36 cellular contexts compared by ENCODE assay signal in genomic region chrX:112670964-112671363, GRCh38. TPM values are rescaled to one million over a fixed set of nuclear protein-coding genes. Genes with fewer than 3 reads are reported as not detected.
"Had no signal": no experiment of that assay in that cellular context is flagged by ENCODE, and none has a peak within 500 bp of the region (broad histone marks: within the 10 kb centered on the region; RNA-seq: fewer than 3 reads in every experiment).

No MANE protein-coding gene starts in this region.

- H3K9me3 ChIP-seq: MG63, SJCRH30 had no signal

- H3K36me3 ChIP-seq: brain microvascular endothelial cell, MG63, SJCRH30, WERI-Rb-1 had no signal

- ATAC-seq: activated T-cell treated with anti-CD3 and anti-CD28 coated beads, Interleukin-2, amount 50 U/mL, for 72 hours; activated T-helper 17 cell treated with anti-CD3 and anti-CD28 coated beads, Interleukin-2, amount 50 U/mL, for 72 hours had no signal

- H3K27ac ChIP-seq: brain microvascular endothelial cell, PC-9, SJCRH30, SK-N-MC, WERI-Rb-1 had no signal

- H3K4me2 ChIP-seq: PC-9 had no signal

- DNase-seq: activated CD4-positive, alpha-beta memory T cell treated with anti-CD3 and anti-CD28 coated beads, Interleukin-2, amount 10 ng/mL, durations not matched to agents 7 days and 5 days; activated CD4-positive, alpha-beta T cell treated with anti-CD3 and anti-CD28 coated beads for 1 hour; activated CD4-positive, alpha-beta T cell treated with anti-CD3 and anti-CD28 coated beads for 48 hours; activated CD4-positive, CD25-positive, alpha-beta regulatory T cell; activated CD8-positive, alpha-beta memory T cell treated with anti-CD3 and anti-CD28 coated beads for 24 hours; activated effector memory CD4-positive, alpha-beta T cell treated with anti-CD3 and anti-CD28 coated beads, Interleukin-2, amount 50 U/mL, for 16 hours; activated naive CD4-positive, alpha-beta T cell; activated naive CD4-positive, alpha-beta T cell treated with anti-CD3 and anti-CD28 coated beads, Interleukin-2, amount 50 U/mL, for 16 hours; activated naive CD8-positive, alpha-beta T cell treated with anti-CD3 and anti-CD28 coated beads for 36 hours; activated T-cell treated with anti-CD3 and anti-CD28 coated beads, Interleukin-2, amount 50 U/mL, for 1 hour; activated T-cell treated with anti-CD3 and anti-CD28 coated beads, Interleukin-2, amount 50 U/mL, for 72 hours; amniotic stem cell; aorta; brain microvascular endothelial cell; Kasumi-1; KG1; MG63; NCI-H1048; NCI-H1105 treated with DMSO at 0.1 percent for 48 hours; NCI-H146; NCI-H187; NCI-H2029 treated with DMSO at 0.1 percent for 48 hours; NCI-H2107; NCI-H2171; NCI-H510A; NCI-H526; NCI-H748 treated with DMSO at 0.1 percent for 48 hours; NK-92 treated with Interleukin-12 subunit alpha and Interleukin-12 subunit beta, amount 100 ng/mL, for 24 hours; SHP77; T1000; WERI-Rb-1 had no signal

- H3K4me3 ChIP-seq: MG63, PC-9, SJCRH30, SK-N-MC had no signal

- H2AFZ ChIP-seq: PC-9 had no signal

- H3K27me3 ChIP-seq: brain microvascular endothelial cell, MG63, SJCRH30 had no signal

RNA-seq across cellular contexts. Expression of gene LHFPL1, which starts 8.8 kb away (rescaled TPM):
- total RNA-seq: PC-9; T-helper 1 cell treated with Interleukin-12 subunit alpha and Interleukin-12 subunit beta and Interleukin-4 antibody, amounts not matched to agents 30 ng/mL and 1 ng/mL, for 36 hours had no signal
